In genomic region chrX:29617725-29618124, GRCh38 we compare ENCODE assay signal across 15 cellular contexts.
A peak's percentile ranks its signal among the peaks of the same experiment; 100 is the strongest.
DNase-seq lines count a peak whose midpoint lies in the region; ATAC-seq and TF ChIP-seq lines count a peak whose summit lies in the region.
"Had no signal": no experiment of that assay in that cellular context is flagged by ENCODE, and none has a peak within 500 bp of the region (broad histone marks: within the 10 kb centered on the region; RNA-seq: fewer than 3 reads in every experiment).

No MANE protein-coding gene starts in this region.

- H3K27me3 Mint-ChIP-seq in MCF 10A (ENCODE audit: insufficient read depth, unreplicated experiment): peaks cover 27% of the 10 kb centered on the region
- H3K27me3 Mint-ChIP-seq: B cell, progenitor cell of endocrine pancreas had no signal

- ATAC-seq in HG03039 (IDR thresholded peaks at IDR 0.05; ENCODE audit: unreplicated experiment) (no peak), HG03095 (IDR thresholded peaks at IDR 0.05; ENCODE audit: unreplicated experiment) (no peak)

- H3K36me3 Mint-ChIP-seq in MCF 10A (ENCODE audit: insufficient read depth, unreplicated experiment): peaks cover 6% of the 10 kb centered on the region

- POLR2A ChIA-PET in MCF 10A (lab: Yijun Ruan, JAX): no interaction called here

- peak; percentile 7 for TF ChIP-seq CTCF in MCF 10A (IDR thresholded peaks at IDR 0.05; ENCODE audit: unreplicated experiment)
- no peak for TF ChIP-seq CTCF in breast epithelium (IDR thresholded peaks at IDR 0.05)
- peak; percentile 14 for TF ChIP-seq CTCF in fibroblast of pulmonary artery (IDR thresholded peaks at IDR 0.05; ENCODE audit: low read length, missing control alignments)

- no peak overlapping the region for H3K27ac Mint-ChIP-seq in MCF 10A (ENCODE audit: low read depth, unreplicated experiment)
- H3K27ac Mint-ChIP-seq: activated T-helper 2 cell treated with anti-CD3 and anti-CD28 coated beads, Interferon-gamma antibody, Interleukin-2, Interleukin-4, amounts not matched to agents 10 μg/mL and 5 μg/mL and 100 μg/mL, durations not matched to agents 14 hours and 24 hours and 36 hours; B cell; progenitor cell of endocrine pancreas had no signal

- no peak overlapping the region for H3K27ac ChIP-seq in breast epithelium
- H3K27ac ChIP-seq: colonic mucosa, SK-N-MC had no signal

- no TSS peak for BruUV-seq in MCF 10A (replicated peaks; lab: Mats Ljungman, UMichigan)

- no peaks in the 10 kb centered on the region for H3K4me1 Mint-ChIP-seq in MCF 10A (ENCODE audit: insufficient read depth, unreplicated experiment)
- H3K4me1 Mint-ChIP-seq: B cell had no signal

- TF ChIP-seq POLR2A in breast epithelium (IDR thresholded peaks at IDR 0.05): no peak

- DNase-seq in MCF 10A (ENCODE audit: unreplicated experiment): peak; percentile 2
- DNase-seq in breast epithelium (ENCODE audit: low spot score in 2 of 2): no peak
- DNase-seq in RKO (ENCODE audit: low spot score): peak; percentile 4
- no peak for DNase-seq in fibroblast of pulmonary artery (ENCODE audit: low read depth)
- DNase-seq in NCI-H524 treated with DMSO at 0.1 percent for 48 hours (lab: John Stamatoyannopoulos, UW): no peak
- DNase-seq in UCSD-AML1 (lab: John Stamatoyannopoulos, UW; ENCODE audit: unreplicated experiment): no peak
- DNase-seq: colonic mucosa, Kasumi-1, NCI-H226 had no signal

- no peaks in the 10 kb centered on the region for H3K9me3 Mint-ChIP-seq in MCF 10A (ENCODE audit: unreplicated experiment)
- H3K9me3 Mint-ChIP-seq: activated T-helper 2 cell treated with anti-CD3 and anti-CD28 coated beads, Interferon-gamma antibody, Interleukin-2, Interleukin-4, amounts not matched to agents 10 μg/mL and 5 μg/mL and 100 μg/mL, durations not matched to agents 14 hours and 24 hours and 36 hours had no signal

- CTCF ChIA-PET in MCF 10A (lab: Yijun Ruan, JAX): no interaction called here

- H3K27me3 ChIP-seq in breast epithelium: peaks cover 0 to 16% of the 10 kb centered on the region in 2 donors
- H3K27me3 ChIP-seq: colonic mucosa had no signal

- H3K4me3 ChIP-seq in breast epithelium: no peak overlapping the region
- no peak overlapping the region for H3K4me3 ChIP-seq in fibroblast of pulmonary artery (replicated peaks; ENCODE audit: low read depth, low read length)
- H3K4me3 ChIP-seq: colonic mucosa, SK-N-MC had no signal

- intact Hi-C loops in MCF 10A (cut with micrococcal nuclease) (no loop called here), breast epithelium (cut with DNase I; ENCODE audit: low total_unique reads) (no loop called here)

- no peaks in the 10 kb centered on the region for H3K4me1 ChIP-seq in breast epithelium
- H3K4me1 ChIP-seq: colonic mucosa had no signal

- H3K36me3 ChIP-seq in breast epithelium: no peaks in the 10 kb centered on the region
- H3K36me3 ChIP-seq: colonic mucosa had no signal

- no peak overlapping the region for H3K4me3 Mint-ChIP-seq in MCF 10A (ENCODE audit: unreplicated experiment)
- H3K4me3 Mint-ChIP-seq: B cell had no signal

- no peaks in the 10 kb centered on the region for H3K9me3 ChIP-seq in breast epithelium
- H3K9me3 ChIP-seq: colonic mucosa had no signal

Comparison
In these comparisons a context has a peak if more than half of its experiments do, and no peak if none do; other contexts are left out.
1. DNase-seq: peak in MCF 10A (single experiment) and RKO (single experiment); none in breast epithelium (0 of 2), fibroblast of pulmonary artery (single experiment), NCI-H524 treated with DMSO at 0.1 percent for 48 hours (single experiment) and UCSD-AML1 (single experiment).
2. CTCF ChIP-seq: peak in MCF 10A (single experiment) and fibroblast of pulmonary artery (single experiment); none in breast epithelium (0 of 3).